ENCODE assay signal across 1 cellular context in genomic region chr5:31962321-31962720, GRCh38.
TF ChIP-seq lines count a peak whose summit lies in the region.

No MANE protein-coding gene starts in this region.

TF ChIP-seq in SK-N-SH, 30 proteins besides CTCF, POLR2A, EP300 and RAD21 (continued from another document):
- TF ChIP-seq, protein P1, sequence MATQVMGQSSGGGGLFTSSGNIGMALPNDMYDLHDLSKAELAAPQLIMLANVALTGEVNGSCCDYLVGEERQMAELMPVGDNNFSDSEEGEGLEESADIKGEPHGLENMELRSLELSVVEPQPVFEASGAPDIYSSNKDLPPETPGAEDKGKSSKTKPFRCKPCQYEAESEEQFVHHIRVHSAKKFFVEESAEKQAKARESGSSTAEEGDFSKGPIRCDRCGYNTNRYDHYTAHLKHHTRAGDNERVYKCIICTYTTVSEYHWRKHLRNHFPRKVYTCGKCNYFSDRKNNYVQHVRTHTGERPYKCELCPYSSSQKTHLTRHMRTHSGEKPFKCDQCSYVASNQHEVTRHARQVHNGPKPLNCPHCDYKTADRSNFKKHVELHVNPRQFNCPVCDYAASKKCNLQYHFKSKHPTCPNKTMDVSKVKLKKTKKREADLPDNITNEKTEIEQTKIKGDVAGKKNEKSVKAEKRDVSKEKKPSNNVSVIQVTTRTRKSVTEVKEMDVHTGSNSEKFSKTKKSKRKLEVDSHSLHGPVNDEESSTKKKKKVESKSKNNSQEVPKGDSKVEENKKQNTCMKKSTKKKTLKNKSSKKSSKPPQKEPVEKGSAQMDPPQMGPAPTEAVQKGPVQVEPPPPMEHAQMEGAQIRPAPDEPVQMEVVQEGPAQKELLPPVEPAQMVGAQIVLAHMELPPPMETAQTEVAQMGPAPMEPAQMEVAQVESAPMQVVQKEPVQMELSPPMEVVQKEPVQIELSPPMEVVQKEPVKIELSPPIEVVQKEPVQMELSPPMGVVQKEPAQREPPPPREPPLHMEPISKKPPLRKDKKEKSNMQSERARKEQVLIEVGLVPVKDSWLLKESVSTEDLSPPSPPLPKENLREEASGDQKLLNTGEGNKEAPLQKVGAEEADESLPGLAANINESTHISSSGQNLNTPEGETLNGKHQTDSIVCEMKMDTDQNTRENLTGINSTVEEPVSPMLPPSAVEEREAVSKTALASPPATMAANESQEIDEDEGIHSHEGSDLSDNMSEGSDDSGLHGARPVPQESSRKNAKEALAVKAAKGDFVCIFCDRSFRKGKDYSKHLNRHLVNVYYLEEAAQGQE (IDR thresholded peaks at IDR 0.05; ENCODE audit: low read depth, low read length) = no peak
- no peak for TF ChIP-seq RXRA (IDR thresholded peaks at IDR 0.05; ENCODE audit: borderline replicate concordance, low read depth)
- no peak for TF ChIP-seq YY1 (IDR thresholded peaks at IDR 0.05; ENCODE audit: low read depth)
- no peak for TF ChIP-seq NFIC (IDR thresholded peaks at IDR 0.05; ENCODE audit: borderline replicate concordance)
- no peak for TF ChIP-seq FOXM1 (IDR thresholded peaks at IDR 0.05; ENCODE audit: low read depth)
TF ChIP-seq in SK-N-SH: peak in this region for 0.
